Comparison of ENCODE assay signal across 24 cellular contexts in genomic region chr2:165466386-165466785, GRCh38. TPM values are rescaled to one million over a fixed set of nuclear protein-coding genes. Genes with fewer than 3 reads are reported as not detected.
"Had no signal": no experiment of that assay in that cellular context is flagged by ENCODE, and none has a peak within 500 bp of the region (broad histone marks: within the 10 kb centered on the region; RNA-seq: fewer than 3 reads in every experiment).

No MANE protein-coding gene starts in this region.

- H3K9me3 ChIP-seq: gastrocnemius medialis, heart left ventricle, left lung, ovary, psoas muscle, spleen, thoracic aorta, tibial nerve, upper lobe of left lung had no signal

- DNase-seq: dorsolateral prefrontal cortex; effector CD4-positive, alpha-beta T cell; foreskin fibroblast; gastrocnemius medialis; heart left ventricle; left cardiac atrium; left lung; mesendoderm; midbrain; naive thymus-derived CD4-positive, alpha-beta T cell; occipital lobe; ovary; posterior cingulate gyrus; psoas muscle; right cardiac atrium; spleen; stimulated activated CD4-positive, alpha-beta T cell treated with anti-CD3 and anti-CD28 coated beads, Interleukin-4, amount 100 ng/mL, for 4 hours; stimulated activated naive CD8-positive, alpha-beta T cell treated with anti-CD3 and anti-CD28 coated beads, Interleukin-15, Interleukin-2, amounts not matched to agents 100 U/mL and 50 U/mL, for 24 hours; upper lobe of left lung had no signal

- H3K36me3 ChIP-seq: gastrocnemius medialis, heart left ventricle, left lung, ovary, spleen, thoracic aorta, tibial nerve, upper lobe of left lung had no signal

- H3K27ac ChIP-seq: dorsolateral prefrontal cortex, epithelial cell of prostate, gastrocnemius medialis, heart left ventricle, hepatocyte, left lung, ovary, psoas muscle, skin epidermis, spleen, thoracic aorta, tibial nerve, upper lobe of left lung had no signal

- H3K4me1 ChIP-seq: left lung, psoas muscle, spleen had no signal

- H3K4me2 ChIP-seq: hepatocyte had no signal

- H2AFZ ChIP-seq: hepatocyte had no signal

- H3K27me3 ChIP-seq: dorsolateral prefrontal cortex, gastrocnemius medialis, heart left ventricle, hepatocyte, left lung, ovary, spleen, tibial nerve, upper lobe of left lung had no signal

- H3K4me3 ChIP-seq: dorsolateral prefrontal cortex, gastrocnemius medialis, heart left ventricle, hepatocyte, left lung, ovary, psoas muscle, skin epidermis, spleen, thoracic aorta, tibial nerve, upper lobe of left lung had no signal

RNA-seq across cellular contexts. Expression of gene CSRNP3, which starts 3.1 kb away (rescaled TPM):
- total RNA-seq: naive thymus-derived CD4-positive, alpha-beta T cell had no signal
- polyA plus RNA-seq: naive thymus-derived CD4-positive, alpha-beta T cell had no signal
